In the genomic region with DNA sequence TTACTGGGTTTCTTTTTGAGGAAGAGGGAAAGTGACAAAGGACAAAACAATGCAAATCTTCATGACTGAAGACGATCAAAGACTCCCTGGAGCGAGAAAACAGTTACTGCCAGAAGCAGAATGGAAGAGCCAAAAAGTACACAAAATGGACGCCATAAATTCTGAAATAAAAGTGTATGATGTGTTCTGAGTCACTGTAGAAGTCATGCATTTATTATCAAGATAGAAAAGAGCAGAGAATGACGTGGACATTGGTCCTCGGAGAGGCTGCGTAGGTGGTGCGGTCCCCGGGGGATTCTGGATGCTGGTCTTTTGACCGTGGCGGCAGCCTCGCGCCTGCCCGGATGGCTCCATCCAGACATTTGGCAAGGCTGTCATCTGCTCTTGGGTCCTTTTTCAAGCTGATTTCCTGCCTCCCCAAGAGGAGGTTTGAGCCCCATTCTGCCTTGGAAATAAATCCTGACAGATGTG, we compare ENCODE assay signal across 3 cellular contexts.
TF ChIP-seq lines count a peak whose summit lies in the region.

No MANE protein-coding gene starts in this region.

TF ChIP-seq in SK-N-SH, 30 proteins besides CTCF, POLR2A, EP300 and RAD21 (continues in another document):
- TF ChIP-seq SMC3 (IDR thresholded peaks at IDR 0.05; ENCODE audit: low read depth, low read length): no peak
- TF ChIP-seq RCOR1 (IDR thresholded peaks at IDR 0.05; ENCODE audit: low read length): no peak
- TF ChIP-seq, protein P1, sequence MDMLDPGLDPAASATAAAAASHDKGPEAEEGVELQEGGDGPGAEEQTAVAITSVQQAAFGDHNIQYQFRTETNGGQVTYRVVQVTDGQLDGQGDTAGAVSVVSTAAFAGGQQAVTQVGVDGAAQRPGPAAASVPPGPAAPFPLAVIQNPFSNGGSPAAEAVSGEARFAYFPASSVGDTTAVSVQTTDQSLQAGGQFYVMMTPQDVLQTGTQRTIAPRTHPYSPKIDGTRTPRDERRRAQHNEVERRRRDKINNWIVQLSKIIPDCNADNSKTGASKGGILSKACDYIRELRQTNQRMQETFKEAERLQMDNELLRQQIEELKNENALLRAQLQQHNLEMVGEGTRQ (IDR thresholded peaks at IDR 0.05; ENCODE audit: borderline replicate concordance, low read depth, low read length): no peak
- no peak for TF ChIP-seq FOXM1 (IDR thresholded peaks at IDR 0.05; ENCODE audit: low read depth)
- TF ChIP-seq MEF2A (IDR thresholded peaks at IDR 0.05; ENCODE audit: borderline replicate concordance, low read depth): no peak
- TF ChIP-seq, protein P2, sequence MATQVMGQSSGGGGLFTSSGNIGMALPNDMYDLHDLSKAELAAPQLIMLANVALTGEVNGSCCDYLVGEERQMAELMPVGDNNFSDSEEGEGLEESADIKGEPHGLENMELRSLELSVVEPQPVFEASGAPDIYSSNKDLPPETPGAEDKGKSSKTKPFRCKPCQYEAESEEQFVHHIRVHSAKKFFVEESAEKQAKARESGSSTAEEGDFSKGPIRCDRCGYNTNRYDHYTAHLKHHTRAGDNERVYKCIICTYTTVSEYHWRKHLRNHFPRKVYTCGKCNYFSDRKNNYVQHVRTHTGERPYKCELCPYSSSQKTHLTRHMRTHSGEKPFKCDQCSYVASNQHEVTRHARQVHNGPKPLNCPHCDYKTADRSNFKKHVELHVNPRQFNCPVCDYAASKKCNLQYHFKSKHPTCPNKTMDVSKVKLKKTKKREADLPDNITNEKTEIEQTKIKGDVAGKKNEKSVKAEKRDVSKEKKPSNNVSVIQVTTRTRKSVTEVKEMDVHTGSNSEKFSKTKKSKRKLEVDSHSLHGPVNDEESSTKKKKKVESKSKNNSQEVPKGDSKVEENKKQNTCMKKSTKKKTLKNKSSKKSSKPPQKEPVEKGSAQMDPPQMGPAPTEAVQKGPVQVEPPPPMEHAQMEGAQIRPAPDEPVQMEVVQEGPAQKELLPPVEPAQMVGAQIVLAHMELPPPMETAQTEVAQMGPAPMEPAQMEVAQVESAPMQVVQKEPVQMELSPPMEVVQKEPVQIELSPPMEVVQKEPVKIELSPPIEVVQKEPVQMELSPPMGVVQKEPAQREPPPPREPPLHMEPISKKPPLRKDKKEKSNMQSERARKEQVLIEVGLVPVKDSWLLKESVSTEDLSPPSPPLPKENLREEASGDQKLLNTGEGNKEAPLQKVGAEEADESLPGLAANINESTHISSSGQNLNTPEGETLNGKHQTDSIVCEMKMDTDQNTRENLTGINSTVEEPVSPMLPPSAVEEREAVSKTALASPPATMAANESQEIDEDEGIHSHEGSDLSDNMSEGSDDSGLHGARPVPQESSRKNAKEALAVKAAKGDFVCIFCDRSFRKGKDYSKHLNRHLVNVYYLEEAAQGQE (IDR thresholded peaks at IDR 0.05; ENCODE audit: low read depth, low read length): no peak
- TF ChIP-seq EZH2phosphoT487 (IDR thresholded peaks at IDR 0.05; ENCODE audit: borderline replicate concordance, low read depth): no peak
- no peak for TF ChIP-seq TEAD4 (IDR thresholded peaks at IDR 0.05; ENCODE audit: borderline replicate concordance, insufficient read depth)
- TF ChIP-seq CHD2 (IDR thresholded peaks at IDR 0.05; ENCODE audit: low read length, partially characterized antibody): no peak
- TF ChIP-seq NRF1 (IDR thresholded peaks at IDR 0.05; ENCODE audit: low read depth, low read length): no peak
- TF ChIP-seq GABPA (IDR thresholded peaks at IDR 0.05; ENCODE audit: low read depth): no peak
- TF ChIP-seq, protein P3, sequence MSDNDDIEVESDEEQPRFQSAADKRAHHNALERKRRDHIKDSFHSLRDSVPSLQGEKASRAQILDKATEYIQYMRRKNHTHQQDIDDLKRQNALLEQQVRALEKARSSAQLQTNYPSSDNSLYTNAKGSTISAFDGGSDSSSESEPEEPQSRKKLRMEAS (IDR thresholded peaks at IDR 0.05; ENCODE audit: low read depth): no peak
- TF ChIP-seq, protein P4, sequence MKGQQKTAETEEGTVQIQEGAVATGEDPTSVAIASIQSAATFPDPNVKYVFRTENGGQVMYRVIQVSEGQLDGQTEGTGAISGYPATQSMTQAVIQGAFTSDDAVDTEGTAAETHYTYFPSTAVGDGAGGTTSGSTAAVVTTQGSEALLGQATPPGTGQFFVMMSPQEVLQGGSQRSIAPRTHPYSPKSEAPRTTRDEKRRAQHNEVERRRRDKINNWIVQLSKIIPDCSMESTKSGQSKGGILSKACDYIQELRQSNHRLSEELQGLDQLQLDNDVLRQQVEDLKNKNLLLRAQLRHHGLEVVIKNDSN (IDR thresholded peaks at IDR 0.05; ENCODE audit: borderline replicate concordance, low read depth): no peak
- no peak for TF ChIP-seq RXRA (IDR thresholded peaks at IDR 0.05; ENCODE audit: borderline replicate concordance, low read depth)
- TF ChIP-seq NFIC (IDR thresholded peaks at IDR 0.05; ENCODE audit: borderline replicate concordance): no peak
- no peak for TF ChIP-seq JUND (IDR thresholded peaks at IDR 0.05)
- no peak for TF ChIP-seq TCF12 (IDR thresholded peaks at IDR 0.05)

TF ChIP-seq in SK-N-SH treated with all-trans-retinoic acid at 6 μM for 48 hours, 23 proteins besides CTCF, POLR2A, EP300 and RAD21:
- no peak for TF ChIP-seq ZNF70 (CRISPR knock-in tag; IDR thresholded peaks at IDR 0.05)
- TF ChIP-seq, protein P5, sequence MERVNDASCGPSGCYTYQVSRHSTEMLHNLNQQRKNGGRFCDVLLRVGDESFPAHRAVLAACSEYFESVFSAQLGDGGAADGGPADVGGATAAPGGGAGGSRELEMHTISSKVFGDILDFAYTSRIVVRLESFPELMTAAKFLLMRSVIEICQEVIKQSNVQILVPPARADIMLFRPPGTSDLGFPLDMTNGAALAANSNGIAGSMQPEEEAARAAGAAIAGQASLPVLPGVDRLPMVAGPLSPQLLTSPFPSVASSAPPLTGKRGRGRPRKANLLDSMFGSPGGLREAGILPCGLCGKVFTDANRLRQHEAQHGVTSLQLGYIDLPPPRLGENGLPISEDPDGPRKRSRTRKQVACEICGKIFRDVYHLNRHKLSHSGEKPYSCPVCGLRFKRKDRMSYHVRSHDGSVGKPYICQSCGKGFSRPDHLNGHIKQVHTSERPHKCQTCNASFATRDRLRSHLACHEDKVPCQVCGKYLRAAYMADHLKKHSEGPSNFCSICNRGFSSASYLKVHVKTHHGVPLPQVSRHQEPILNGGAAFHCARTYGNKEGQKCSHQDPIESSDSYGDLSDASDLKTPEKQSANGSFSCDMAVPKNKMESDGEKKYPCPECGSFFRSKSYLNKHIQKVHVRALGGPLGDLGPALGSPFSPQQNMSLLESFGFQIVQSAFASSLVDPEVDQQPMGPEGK (CRISPR knock-in tag; IDR thresholded peaks at IDR 0.05; ENCODE audit: borderline replicate concordance): no peak
- TF ChIP-seq, protein P6, sequence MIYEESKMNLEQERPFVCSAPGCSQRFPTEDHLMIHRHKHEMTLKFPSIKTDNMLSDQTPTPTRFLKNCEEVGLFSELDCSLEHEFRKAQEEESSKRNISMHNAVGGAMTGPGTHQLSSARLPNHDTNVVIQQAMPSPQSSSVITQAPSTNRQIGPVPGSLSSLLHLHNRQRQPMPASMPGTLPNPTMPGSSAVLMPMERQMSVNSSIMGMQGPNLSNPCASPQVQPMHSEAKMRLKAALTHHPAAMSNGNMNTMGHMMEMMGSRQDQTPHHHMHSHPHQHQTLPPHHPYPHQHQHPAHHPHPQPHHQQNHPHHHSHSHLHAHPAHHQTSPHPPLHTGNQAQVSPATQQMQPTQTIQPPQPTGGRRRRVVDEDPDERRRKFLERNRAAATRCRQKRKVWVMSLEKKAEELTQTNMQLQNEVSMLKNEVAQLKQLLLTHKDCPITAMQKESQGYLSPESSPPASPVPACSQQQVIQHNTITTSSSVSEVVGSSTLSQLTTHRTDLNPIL (CRISPR knock-in tag; IDR thresholded peaks at IDR 0.05; ENCODE audit: low read depth): no peak

TF ChIP-seq in HepG2, 621 proteins besides CTCF, POLR2A, EP300 and RAD21:
- TF ChIP-seq, protein P7, sequence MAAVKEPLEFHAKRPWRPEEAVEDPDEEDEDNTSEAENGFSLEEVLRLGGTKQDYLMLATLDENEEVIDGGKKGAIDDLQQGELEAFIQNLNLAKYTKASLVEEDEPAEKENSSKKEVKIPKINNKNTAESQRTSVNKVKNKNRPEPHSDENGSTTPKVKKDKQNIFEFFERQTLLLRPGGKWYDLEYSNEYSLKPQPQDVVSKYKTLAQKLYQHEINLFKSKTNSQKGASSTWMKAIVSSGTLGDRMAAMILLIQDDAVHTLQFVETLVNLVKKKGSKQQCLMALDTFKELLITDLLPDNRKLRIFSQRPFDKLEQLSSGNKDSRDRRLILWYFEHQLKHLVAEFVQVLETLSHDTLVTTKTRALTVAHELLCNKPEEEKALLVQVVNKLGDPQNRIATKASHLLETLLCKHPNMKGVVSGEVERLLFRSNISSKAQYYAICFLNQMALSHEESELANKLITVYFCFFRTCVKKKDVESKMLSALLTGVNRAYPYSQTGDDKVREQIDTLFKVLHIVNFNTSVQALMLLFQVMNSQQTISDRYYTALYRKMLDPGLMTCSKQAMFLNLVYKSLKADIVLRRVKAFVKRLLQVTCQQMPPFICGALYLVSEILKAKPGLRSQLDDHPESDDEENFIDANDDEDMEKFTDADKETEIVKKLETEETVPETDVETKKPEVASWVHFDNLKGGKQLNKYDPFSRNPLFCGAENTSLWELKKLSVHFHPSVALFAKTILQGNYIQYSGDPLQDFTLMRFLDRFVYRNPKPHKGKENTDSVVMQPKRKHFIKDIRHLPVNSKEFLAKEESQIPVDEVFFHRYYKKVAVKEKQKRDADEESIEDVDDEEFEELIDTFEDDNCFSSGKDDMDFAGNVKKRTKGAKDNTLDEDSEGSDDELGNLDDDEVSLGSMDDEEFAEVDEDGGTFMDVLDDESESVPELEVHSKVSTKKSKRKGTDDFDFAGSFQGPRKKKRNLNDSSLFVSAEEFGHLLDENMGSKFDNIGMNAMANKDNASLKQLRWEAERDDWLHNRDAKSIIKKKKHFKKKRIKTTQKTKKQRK (IDR thresholded peaks at IDR 0.05; ENCODE audit: low read length): no peak
- TF ChIP-seq CREB1 (IDR thresholded peaks at IDR 0.05) (0 out of 2 replicates have a peak, but pooled peaks have one; percentile 25), CREB1 (CRISPR knock-in tag; IDR thresholded peaks at IDR 0.05) (no peak)
TF ChIP-seq in HepG2: peak in this region for 1.
